11 cellular contexts compared by ENCODE assay signal in genomic region chr4:77196866-77197265, GRCh38. TPM values are rescaled to one million over a fixed set of nuclear protein-coding genes. Genes with fewer than 3 reads are reported as not detected.
DNase-seq lines count a peak whose midpoint lies in the region; ATAC-seq and TF ChIP-seq lines count a peak whose summit lies in the region.
"Had no signal": no experiment of that assay in that cellular context is flagged by ENCODE, and none has a peak within 500 bp of the region (broad histone marks: within the 10 kb centered on the region; RNA-seq: fewer than 3 reads in every experiment).

No MANE protein-coding gene starts in this region.

- no peak overlapping the region for H3K9ac ChIP-seq in colonic mucosa (ENCODE audit: low read depth in 2 of 2, low read length in 2 of 2)

- no peaks in the 10 kb centered on the region for H3K36me3 Mint-ChIP-seq in naive B cell

- no peak overlapping the region for H3K4me3 ChIP-seq in colonic mucosa

- H3K9me3 ChIP-seq in colonic mucosa: no peaks in the 10 kb centered on the region

- H3K27ac ChIP-seq in colonic mucosa: no peak overlapping the region

- ATAC-seq in GM18858 (IDR thresholded peaks at IDR 0.05; ENCODE audit: unreplicated experiment) (peak; percentile 29), GM21717 (IDR thresholded peaks at IDR 0.05; ENCODE audit: unreplicated experiment) (peak; percentile 37), HG03571 (IDR thresholded peaks at IDR 0.05; ENCODE audit: unreplicated experiment) (peak; percentile 29), naive B cell (ENCODE audit: low read depth in 2 of 2) (peak; percentile 50 to 57)

- H3K4me1 ChIP-seq in colonic mucosa: no peaks in the 10 kb centered on the region

- peak; percentile 60 for DNase-seq in naive B cell
- DNase-seq in NCI-H2029 (lab: John Stamatoyannopoulos, UW): no peak
- no peak for DNase-seq in A172 (ENCODE audit: low spot score)
- DNase-seq in colonic mucosa: no peak
- DNase-seq in HuH-7.5 (ENCODE audit: low spot score): no peak
- DNase-seq: activated CD4-positive, alpha-beta T cell treated with anti-CD3 and anti-CD28 coated beads, Interleukin-2, amount 50 U/mL, for 1 hour; NCI-H2107; Right ventricle myocardium superior had no signal

- no peaks in the 10 kb centered on the region for H3K9me3 Mint-ChIP-seq in naive B cell

- no peaks in the 10 kb centered on the region for H3K36me3 ChIP-seq in colonic mucosa

- H3K27me3 Mint-ChIP-seq in naive B cell: no peaks in the 10 kb centered on the region

- peak overlapping the region in 6 of 8 donors; percentile 19 to 77 (median 29) for H3K4me3 Mint-ChIP-seq in naive B cell

- no peak for TF ChIP-seq CTCF in colonic mucosa (IDR thresholded peaks at IDR 0.05)

- peaks cover 36 to 52% (median 46%) of the 10 kb centered on the region in 3 donors for H3K4me1 Mint-ChIP-seq in naive B cell

- no peaks in the 10 kb centered on the region for H3K27me3 ChIP-seq in colonic mucosa

- intact Hi-C loops in colonic mucosa (cut with DNase I): no loop called here

- H3K27ac Mint-ChIP-seq in naive B cell: peak overlapping the region in 5 of 6 donors; percentile 54 to 88 (median 78)

RNA-seq across cellular contexts. Expression of gene CCNG2, which starts 39.9 kb away (rescaled TPM):
- polyA plus RNA-seq in naive B cell (ENCODE audit: low read depth in 6 of 6): 100 to 1,000 TPM in 1 of 6 donors, 10 to 100 TPM in 5; 74.5 to 104 (median 88.2) TPM
- total RNA-seq in A172 (2014; rRNA removed; shearing (Covaris generic)): 5.2 and 7.3 TPM in 2 replicates
- 100 to 1,000 TPM in 1 of 2 donors, 10 to 100 TPM in 1; 34.0 to 145 TPM for total RNA-seq in colonic mucosa
